ENCODE assay signal across 15 cellular contexts in genomic region chr11:122681731-122682130, GRCh38. TPM values are rescaled to one million over a fixed set of nuclear protein-coding genes. Genes with fewer than 3 reads are reported as not detected.
A peak's percentile ranks its signal among the peaks of the same experiment; 100 is the strongest.
DNase-seq lines count a peak whose midpoint lies in the region; ATAC-seq, FAIRE-seq and TF ChIP-seq lines count a peak whose summit lies in the region.
"Had no signal": no experiment of that assay in that cellular context is flagged by ENCODE, and none has a peak within 500 bp of the region (broad histone marks: within the 10 kb centered on the region; RNA-seq: fewer than 3 reads in every experiment).

No MANE protein-coding gene starts in this region.

- no peak for TF ChIP-seq EP300 in H1 (IDR thresholded peaks at IDR 0.05; ENCODE audit: borderline replicate concordance in 1 of 2, low read depth in 2 of 2, low read length in 2 of 2)

- no peaks in the 10 kb centered on the region for H3K23me2 ChIP-seq in H1 (ENCODE audit: low read depth, low read length)

- H3K23ac ChIP-seq in H1 (ENCODE audit: insufficient read length) = no peak overlapping the region

- H3K4me3 ChIP-seq in H1 (ENCODE audit: extremely low read depth in 1 of 4, insufficient read depth in 2 of 4, low read depth in 3 of 4, low read length in 4 of 4) = no peak overlapping the region
- H3K4me3 ChIP-seq: prostate gland had no signal

- no peak overlapping the region; the same call in 1 of the 2 replicates for H2BK5ac ChIP-seq in H1 (ENCODE audit: low read depth, low read length)

- no peaks in the 10 kb centered on the region for H3K9me3 Mint-ChIP-seq in activated T-cell treated with anti-CD3 and anti-CD28 coated beads, Interleukin-2, amount 50 U/mL, for 4 hours
- no peaks in the 10 kb centered on the region for H3K9me3 Mint-ChIP-seq in stimulated activated effector memory CD8-positive, alpha-beta T cell treated with anti-CD3 and anti-CD28 coated beads, Interleukin-12 subunit alpha, Interleukin-12 subunit beta, amount 100 ng/mL, for 72 hours
- H3K9me3 Mint-ChIP-seq: activated T-helper 2 cell treated with anti-CD3 and anti-CD28 coated beads, Interferon-gamma antibody, Interleukin-2, Interleukin-4, amounts not matched to agents 10 μg/mL and 5 μg/mL and 100 μg/mL, durations not matched to agents 14 hours and 24 hours and 36 hours; mesothelial cell of epicardium had no signal

- H2BK12ac ChIP-seq in H1 (ENCODE audit: low read depth, low read length) = no peak overlapping the region

- FAIRE-seq in H1 (lab: Jason Lieb, UNC) = peak; percentile 13

- H3K27me3 ChIP-seq in H1 (replicated peaks in 1 of 4; ENCODE audit: control insufficient read depth in 3 of 4, extremely low read depth in 1 of 4, insufficient read depth in 3 of 4, low read length in 3 of 4) = no peaks in the 10 kb centered on the region

- H3K4ac ChIP-seq in H1 (replicated peaks; ENCODE audit: insufficient read length, low read depth, low read length) = no peak overlapping the region

- no peaks in the 10 kb centered on the region for H3K9me3 ChIP-seq in H1 (ENCODE audit: insufficient read depth in 2 of 2, low read depth in 1 of 2, low read length in 1 of 2)
- H3K9me3 ChIP-seq: prostate gland had no signal

- H3K4me2 ChIP-seq in H1 (ENCODE audit: insufficient read depth in 1 of 2, low read depth in 2 of 2, low read length in 2 of 2) = no peak overlapping the region

- no peak overlapping the region for H3K27ac Mint-ChIP-seq in stimulated activated effector memory CD8-positive, alpha-beta T cell treated with anti-CD3 and anti-CD28 coated beads, Interleukin-12 subunit alpha, Interleukin-12 subunit beta, amount 100 ng/mL, for 72 hours
- H3K27ac Mint-ChIP-seq: activated T-helper 2 cell treated with anti-CD3 and anti-CD28 coated beads, Interferon-gamma antibody, Interleukin-2, Interleukin-4, amounts not matched to agents 10 μg/mL and 5 μg/mL and 100 μg/mL, durations not matched to agents 14 hours and 24 hours and 36 hours; mesothelial cell of epicardium had no signal

- H3K36me3 ChIP-seq in H1 (ENCODE audit: control insufficient read depth in 2 of 4, insufficient read depth in 4 of 4, low read length in 3 of 4) = no peaks in the 10 kb centered on the region
- H3K36me3 ChIP-seq: prostate gland had no signal

- H3K18ac ChIP-seq in H1 (ENCODE audit: extremely low read depth, low read length) = no peak overlapping the region

- no peak overlapping the region for H2BK15ac ChIP-seq in H1 (ENCODE audit: low read length)

- no peaks in the 10 kb centered on the region for H3K27me3 Mint-ChIP-seq in activated T-cell treated with anti-CD3 and anti-CD28 coated beads, Interleukin-2, amount 50 U/mL, for 4 hours (ENCODE audit: low read depth)

- H2AK5ac ChIP-seq in H1 (ENCODE audit: low read depth, low read length) = no peak overlapping the region

- H3K27ac ChIP-seq in H1 (ENCODE audit: low read depth, low read length) = no peak overlapping the region
- H3K27ac ChIP-seq: prostate gland had no signal

- no peak overlapping the region for H2AFZ ChIP-seq in H1 (ENCODE audit: low read length)

- no peak for DNase-seq in activated T-cell treated with anti-CD3 and anti-CD28 coated beads, Interleukin-2, amount 50 U/mL, for 4 hours
- no peak for DNase-seq in activated T-cell treated with anti-CD3 and anti-CD28 coated beads, Interleukin-2, amount 50 U/mL, for 1 hour
- DNase-seq in NCI-H446 (lab: John Stamatoyannopoulos, UW) (peak; percentile 78 to 89), H1 (ENCODE audit: low read depth in 1 of 2, low spot score in 2 of 2) (no peak), activated gamma-delta T cell (lab: John Stamatoyannopoulos, UW) (no peak)
- no peak for DNase-seq in stimulated activated effector memory CD8-positive, alpha-beta T cell treated with anti-CD3 and anti-CD28 coated beads, Interleukin-12 subunit alpha, Interleukin-12 subunit beta, amount 100 ng/mL, for 72 hours (ENCODE audit: low spot score in 2 of 2)
- DNase-seq: NCI-H1048; stimulated activated CD4-positive, alpha-beta T cell treated with anti-CD3 and anti-CD28 coated beads, Interleukin-2, amount 100 ng/mL, for 48 hours; stimulated activated naive CD4-positive, alpha-beta T cell had no signal

- no peak overlapping the region for H4K5ac ChIP-seq in H1 (ENCODE audit: insufficient read length, low read depth, low read length)

- peak; percentile 48 to 62 for ATAC-seq in activated T-cell treated with anti-CD3 and anti-CD28 coated beads, Interleukin-2, amount 50 U/mL, for 4 hours
- ATAC-seq in stimulated activated effector memory CD8-positive, alpha-beta T cell treated with anti-CD3 and anti-CD28 coated beads, Interleukin-12 subunit alpha, Interleukin-12 subunit beta, amount 100 ng/mL, for 72 hours = peak; percentile 64
- ATAC-seq in GM19397 (IDR thresholded peaks at IDR 0.05; ENCODE audit: unreplicated experiment) (no peak), GM21529 (IDR thresholded peaks at IDR 0.05; ENCODE audit: unreplicated experiment) (no peak)
- ATAC-seq: esophagus mucosa had no signal

- peaks cover 40% of the 10 kb centered on the region for H3K4me1 Mint-ChIP-seq in activated T-cell treated with anti-CD3 and anti-CD28 coated beads, Interleukin-2, amount 50 U/mL, for 4 hours (ENCODE audit: low read depth)
- H3K4me1 Mint-ChIP-seq in stimulated activated effector memory CD8-positive, alpha-beta T cell treated with anti-CD3 and anti-CD28 coated beads, Interleukin-12 subunit alpha, Interleukin-12 subunit beta, amount 100 ng/mL, for 72 hours = peaks cover 31% of the 10 kb centered on the region

- H4K8ac ChIP-seq in H1 (ENCODE audit: extremely low read depth, insufficient read depth, low read length) = no peak overlapping the region

- H3K79me1 ChIP-seq in H1 (ENCODE audit: low read depth, low read length) = no peaks in the 10 kb centered on the region

- H2BK120ac ChIP-seq in H1 (replicated peaks; ENCODE audit: low read depth, low read length) = no peak overlapping the region

- H3K79me2 ChIP-seq in H1 (ENCODE audit: control insufficient read depth in 1 of 2, insufficient read depth in 2 of 2, low read length in 2 of 2) = no peaks in the 10 kb centered on the region

- no peak for TF ChIP-seq POLR2A in H1 (IDR thresholded peaks at IDR 0.05; ENCODE audit: control extremely low read depth in 1 of 2, low read depth in 2 of 2, low read length in 2 of 2)

- H3K14ac ChIP-seq in H1 (ENCODE audit: insufficient read length) = no peak overlapping the region

- no peaks in the 10 kb centered on the region for H4K20me1 ChIP-seq in H1 (replicated peaks in 1 of 2; ENCODE audit: control insufficient read depth in 1 of 2, insufficient read depth in 2 of 2, low read length in 2 of 2)

- no peak overlapping the region for H3K4me3 Mint-ChIP-seq in activated T-cell treated with anti-CD3 and anti-CD28 coated beads, Interleukin-2, amount 50 U/mL, for 4 hours
- H3K4me3 Mint-ChIP-seq in stimulated activated effector memory CD8-positive, alpha-beta T cell treated with anti-CD3 and anti-CD28 coated beads, Interleukin-12 subunit alpha, Interleukin-12 subunit beta, amount 100 ng/mL, for 72 hours = no peak overlapping the region
- H3K4me3 Mint-ChIP-seq: mesothelial cell of epicardium had no signal

- no peak overlapping the region for H2BK20ac ChIP-seq in H1 (ENCODE audit: low read length)

- peak in 1 of 3 experiments; percentile 11; a peak in 1 of 4 replicates for TF ChIP-seq CTCF in H1 (IDR thresholded peaks at IDR 0.05; ENCODE audit: control extremely low read depth in 1 of 3, insufficient read depth in 1 of 3, low read depth in 1 of 3, low read length in 3 of 3)

- no peak overlapping the region for H3K9ac ChIP-seq in H1 (replicated peaks in 1 of 4; ENCODE audit: extremely low read depth in 1 of 4, low read depth in 3 of 4, low read length in 3 of 4)

- WGBS in H1 (ENCODE audit: extremely low coverage in 1 of 2, insufficient coverage in 1 of 2, insufficient read length in 1 of 2, insufficient replicate concordance in 2 of 2, low coverage in 1 of 2, low lambda C conversion rate in 2 of 2, missing lambda C conversion rate in 1 of 2), 2 experiments = 94% methylated on average over 7 of the region's 7 CpGs; no CpG with 5 or more reads in 1 of the 2 experiments

- H3K4me1 ChIP-seq in H1 (replicated peaks in 1 of 4; ENCODE audit: control insufficient read depth in 3 of 4, insufficient read depth in 4 of 4, low read length in 3 of 4) = 0 out of 7 replicates have a peak, but pooled peaks cover 0 to 2% (median 0%) of the 10 kb centered on the region in 4 experiments
- H3K4me1 ChIP-seq: prostate gland had no signal

- H4K91ac ChIP-seq in H1 (replicated peaks; ENCODE audit: insufficient read length, low read length) = no peak overlapping the region

- CTCF ChIA-PET in H1 (lab: Charles Lee; ENCODE audit: partially characterized antibody) = interaction anchor here (1.2 to 2.1 kb wide), 6 partner anchors 12 to 72 kb away, joined by 3 to 5 read pairs (median 4); no protein-coding TSS in a partner anchor

- H3K56ac ChIP-seq in H1 (replicated peaks; ENCODE audit: insufficient read length, low read depth, low read length) = no peak overlapping the region

- peaks cover 6% of the 10 kb centered on the region for H3K36me3 Mint-ChIP-seq in activated T-cell treated with anti-CD3 and anti-CD28 coated beads, Interleukin-2, amount 50 U/mL, for 4 hours (ENCODE audit: insufficient read depth)
- H3K36me3 Mint-ChIP-seq in stimulated activated effector memory CD8-positive, alpha-beta T cell treated with anti-CD3 and anti-CD28 coated beads, Interleukin-12 subunit alpha, Interleukin-12 subunit beta, amount 100 ng/mL, for 72 hours = peaks cover 8% of the 10 kb centered on the region
- H3K36me3 Mint-ChIP-seq: mesothelial cell of epicardium had no signal

- POLR2A ChIA-PET in H1 (lab: Charles Lee; ENCODE audit: partially characterized antibody) = no interaction called here

- peak; percentile 8 to 14; a peak in 3 of 4 replicates for TF ChIP-seq RAD21 in H1 (IDR thresholded peaks at IDR 0.05 in 1 of 2, conservative IDR thresholded peaks at IDR 0.05 in 1 of 2; ENCODE audit: low read depth in 2 of 2, low read length in 2 of 2)

TF ChIP-seq in H1, 55 proteins besides CTCF, POLR2A, EP300 and RAD21:
- peak; percentile 57; the same call in 1 of the 2 replicates for TF ChIP-seq JUND (IDR thresholded peaks at IDR 0.05; ENCODE audit: low read length)
- no peak for TF ChIP-seq RBBP5 (IDR thresholded peaks at IDR 0.05; ENCODE audit: borderline replicate concordance, low read depth, low read length)
- peak; percentile 82 for TF ChIP-seq BACH1 (IDR thresholded peaks at IDR 0.05; ENCODE audit: low read length)
- TF ChIP-seq MAFK (IDR thresholded peaks at IDR 0.05; ENCODE audit: low read depth, low read length) = peak; percentile 46; the same call in 1 of the 2 replicates

RNA-seq across cellular contexts. Expression of gene UBASH3B, which starts 26.2 kb away (rescaled TPM):
- total RNA-seq in activated T-cell treated with anti-CD3 and anti-CD28 coated beads, Interleukin-2, amount 50 U/mL, for 4 hours = 10 to 100 TPM; 37.6 to 53.3 (median 39.9) TPM
- 8.9 and 9.5 TPM in 2 replicates for total RNA-seq in H1 (2021; fragmentation: NEBNext Ultra II Directional; extraction: Animal tissue kit (Norgen Biotek cat#: 25700))
- polyA plus RNA-seq in H1 (2011; rRNA removed) = 7.5 and 7.6 TPM in 2 replicates
- polyA plus RNA-seq in H1 (2011; cell fraction: cytosol; rRNA removed) = 5.0 TPM
- polyA plus RNA-seq in H1 (2011; cell fraction: nucleus; rRNA removed) = 7.6 TPM
- polyA plus RNA-seq in H1 (2012, experiment 1 of 2) = 4.4 to 7.8 TPM (median 5.7 TPM) in 4 replicates
- 0.92 TPM for polyA plus RNA-seq in H1 (2012, experiment 2 of 2)
- polyA plus RNA-seq in H1 (2013, experiment 1 of 2) = 4.3 TPM
- 4.7 TPM for polyA plus RNA-seq in H1 (2013, experiment 2 of 2)
- 17.4 and 24.7 TPM in 2 replicates for polyA minus RNA-seq in H1 (2011; rRNA and poly(A)+ RNA removed)
- 4.4 TPM for polyA minus RNA-seq in H1 (2011; cell fraction: cytosol; rRNA and poly(A)+ RNA removed)
- 22.5 TPM for polyA minus RNA-seq in H1 (2011; cell fraction: nucleus; rRNA and poly(A)+ RNA removed)

Comparison
In these comparisons a context has a peak if more than half of its experiments do, and no peak if none do; other contexts are left out.
1. ATAC-seq: peak in activated T-cell treated with anti-CD3 and anti-CD28 coated beads, Interleukin-2, amount 50 U/mL, for 4 hours (2 of 2) and stimulated activated effector memory CD8-positive, alpha-beta T cell treated with anti-CD3 and anti-CD28 coated beads, Interleukin-12 subunit alpha, Interleukin-12 subunit beta, amount 100 ng/mL, for 72 hours (single experiment); none in GM19397 (single experiment) and GM21529 (single experiment).
2. DNase-seq: peak in NCI-H446 (2 of 2); none in activated T-cell treated with anti-CD3 and anti-CD28 coated beads, Interleukin-2, amount 50 U/mL, for 4 hours (single experiment), activated T-cell treated with anti-CD3 and anti-CD28 coated beads, Interleukin-2, amount 50 U/mL, for 1 hour (single experiment), H1 (0 of 2), stimulated activated effector memory CD8-positive, alpha-beta T cell treated with anti-CD3 and anti-CD28 coated beads, Interleukin-12 subunit alpha, Interleukin-12 subunit beta, amount 100 ng/mL, for 72 hours (0 of 2) and activated gamma-delta T cell (single experiment).